1 cellular context compared by ENCODE assay signal in genomic region chr19:3852614-3853254, GRCh38.
TF ChIP-seq lines count a peak whose summit lies in the region.

No MANE protein-coding gene starts in this region.

TF ChIP-seq in GM12878, 131 proteins besides CTCF, POLR2A, EP300 and RAD21 (continued from another document):
- TF ChIP-seq CUX1 (IDR thresholded peaks at IDR 0.05; ENCODE audit: insufficient replicate concordance, low read depth, low read length): no peak
